In genomic region chr1:40393173-40393572, GRCh38 we compare ENCODE assay signal across 16 cellular contexts. TPM values are rescaled to one million over a fixed set of nuclear protein-coding genes. Genes with fewer than 3 reads are reported as not detected.
DNase-seq lines count a peak whose midpoint lies in the region; ATAC-seq, FAIRE-seq and TF ChIP-seq lines count a peak whose summit lies in the region.
"Had no signal": no experiment of that assay in that cellular context is flagged by ENCODE, and none has a peak within 500 bp of the region (broad histone marks: within the 10 kb centered on the region; RNA-seq: fewer than 3 reads in every experiment).

No MANE protein-coding gene starts in this region.

- H3K9me3 Mint-ChIP-seq in T-cell, result no peaks in the 10 kb centered on the region
- H3K9me3 Mint-ChIP-seq: neural crest cell had no signal

- intact Hi-C loops in left ventricle myocardium inferior (cut with micrococcal nuclease), result no loop called here
- intact Hi-C loops in right cardiac atrium (cut with DNase I), result no loop called here
- intact Hi-C loops in esophagus squamous epithelium (cut with DNase I), result no loop called here
- intact Hi-C loops in upper lobe of right lung (cut with DNase I), result no loop called here

- peak in 1 of 4 donors; percentile 66 for TF ChIP-seq POLR2A in esophagus squamous epithelium (IDR thresholded peaks at IDR 0.05)

- H3K9me3 ChIP-seq in left ventricle myocardium inferior (replicated peaks) (no peaks in the 10 kb centered on the region), right cardiac atrium (ENCODE audit: control insufficient read depth, low read length) (no peaks in the 10 kb centered on the region), esophagus squamous epithelium (no peaks in the 10 kb centered on the region), upper lobe of right lung (no peaks in the 10 kb centered on the region)
- H3K9me3 ChIP-seq: BE2C had no signal

- peaks cover 8% of the 10 kb centered on the region for H3K36me3 ChIP-seq in left ventricle myocardium inferior
- peaks cover 0 to 8% (median 0%) of the 10 kb centered on the region in 3 donors for H3K36me3 ChIP-seq in esophagus squamous epithelium
- no peaks in the 10 kb centered on the region for H3K36me3 ChIP-seq in upper lobe of right lung
- H3K36me3 ChIP-seq: BE2C had no signal

- DNase-seq in left ventricle myocardium inferior (no peak), right cardiac atrium (no peak), T-cell (peak in 2 of 34 experiments; percentile 52 to 60), esophagus squamous epithelium (lab: John Stamatoyannopoulos, UW) (no peak), upper lobe of right lung (no peak), urothelium cell line (ENCODE audit: low spot score) (no peak)
- DNase-seq: activated CD4-positive, CD25-positive, alpha-beta regulatory T cell treated with anti-CD3 and anti-CD28 coated beads, Interleukin-2, amount 50 U/mL, for 72 hours; BE2C; foreskin keratinocyte; SHP77; stimulated activated CD4-positive, alpha-beta T cell treated with anti-CD3 and anti-CD28 coated beads, Interleukin-12 subunit alpha, Interleukin-12 subunit beta, amount 100 ng/mL, for 4 hours had no signal

- ATAC-seq in right cardiac atrium (no peak), T-cell (replicated peaks in 1 of 4) (peak in 1 of 4 experiments; percentile 19), upper lobe of right lung (peak; percentile 68), HG03097 (IDR thresholded peaks at IDR 0.05; ENCODE audit: low FRiP score, unreplicated experiment) (no peak), GM18873 (IDR thresholded peaks at IDR 0.05; ENCODE audit: low FRiP score, unreplicated experiment) (no peak)
- ATAC-seq: foreskin keratinocyte had no signal

- TF ChIP-seq CTCF in left ventricle myocardium inferior (IDR thresholded peaks at IDR 0.05; ENCODE audit: borderline replicate concordance) (no peak), esophagus squamous epithelium (IDR thresholded peaks at IDR 0.05) (no peak), upper lobe of right lung (IDR thresholded peaks at IDR 0.05) (no peak)

- peaks cover 98 to 100% (median 98%) of the 10 kb centered on the region in 3 donors for H3K4me1 Mint-ChIP-seq in T-cell

- H3K27ac ChIP-seq in left ventricle myocardium inferior (replicated peaks) (peak overlapping the region; percentile 36), right cardiac atrium (ENCODE audit: low read length) (no peak overlapping the region), esophagus squamous epithelium (peak overlapping the region; percentile 9 to 91 (median 64)), upper lobe of right lung (peak overlapping the region; percentile 75)
- H3K27ac ChIP-seq: foreskin keratinocyte had no signal

- H3K4me3 ChIP-seq in left ventricle myocardium inferior (no peak overlapping the region), right cardiac atrium (ENCODE audit: low read length) (no peak overlapping the region), esophagus squamous epithelium (no peak overlapping the region), upper lobe of right lung (no peak overlapping the region)

- CTCF ChIA-PET in T-cell (lab: Charles Lee), result interaction anchor here in 1 of 2 donors (0.5 to 3.7 kb wide), 7 partner anchors 8 to 126 kb away, joined by 3 to 13 read pairs (median 4); partner anchors contain the start of gene SMAP2

- peak overlapping the region; percentile 22 to 93 (median 48) for H3K4me3 Mint-ChIP-seq in T-cell
- H3K4me3 Mint-ChIP-seq: neural crest cell had no signal

- peaks cover 26% of the 10 kb centered on the region for H3K36me3 Mint-ChIP-seq in T-cell

- H3K4me1 ChIP-seq in left ventricle myocardium inferior, result peaks cover 16% of the 10 kb centered on the region
- peaks cover 5% of the 10 kb centered on the region for H3K4me1 ChIP-seq in right cardiac atrium (ENCODE audit: control insufficient read depth, insufficient read depth, low read length)
- peaks cover 4 to 60% (median 38%) of the 10 kb centered on the region in 3 donors for H3K4me1 ChIP-seq in esophagus squamous epithelium
- H3K4me1 ChIP-seq in upper lobe of right lung, result peaks cover 56% of the 10 kb centered on the region
- H3K4me1 ChIP-seq: BE2C, foreskin keratinocyte had no signal

- H3K27ac Mint-ChIP-seq in T-cell, result peak overlapping the region; percentile 94 to 99

- H3K27me3 Mint-ChIP-seq in T-cell, result no peaks in the 10 kb centered on the region

- FAIRE-seq in urothelium cell line (lab: Jason Lieb, UNC), result no peak
- FAIRE-seq: G401.6, keratinocyte had no signal

- POLR2A ChIA-PET in T-cell (lab: Charles Lee), result interaction anchor here (0.6 to 4.2 kb wide), 14 partner anchors 8 to 1257 kb away, joined by 3 to 50 read pairs (median 6); partner anchors contain the start of gene SMAP2 (in 1 of the 2)

- H3K27me3 ChIP-seq in left ventricle myocardium inferior (ENCODE audit: low read depth), result no peaks in the 10 kb centered on the region
- no peaks in the 10 kb centered on the region for H3K27me3 ChIP-seq in right cardiac atrium (ENCODE audit: control insufficient read depth, insufficient read depth)
- no peaks in the 10 kb centered on the region for H3K27me3 ChIP-seq in esophagus squamous epithelium
- H3K27me3 ChIP-seq in upper lobe of right lung, result no peaks in the 10 kb centered on the region
- H3K27me3 ChIP-seq: BE2C, foreskin keratinocyte had no signal

- WGBS in right cardiac atrium, result 91% methylated on average over 3 of the region's 3 CpGs
- WGBS in esophagus squamous epithelium, 2 donors, result 71 to 78% methylated on average over 3 of the region's 3 CpGs

RNA-seq across cellular contexts. Expression of gene SMAP2, which starts 19.6 kb away (rescaled TPM):
- total RNA-seq in left ventricle myocardium inferior (15.0 TPM), right cardiac atrium (10 to 100 TPM; 10.9 to 23.1 (median 17.7) TPM), T-cell (100 to 1,000 TPM; 120 to 254 (median 123) TPM), esophagus squamous epithelium (10 to 100 TPM; 15.1 to 34.9 (median 23.8) TPM), upper lobe of right lung (55.3 TPM)
- polyA plus RNA-seq in right cardiac atrium, result 11.2 TPM

RNA-seq across cellular contexts. Expression of gene ZFP69B, which starts 57.1 kb away (rescaled TPM):
- total RNA-seq in left ventricle myocardium inferior (1.1 TPM), right cardiac atrium (1 to 10 TPM in 3 of 4 donors, under 1 TPM in 1; 0.63 to 1.2 (median 1.1) TPM), T-cell (10 to 100 TPM in 2 of 5 donors, 1 to 10 TPM in 3; 3.1 to 12.5 (median 7.5) TPM), esophagus squamous epithelium (1 to 10 TPM in 1 of 4 donors, under 1 TPM in 3; 0.57 to 1.6 (median 0.70) TPM), upper lobe of right lung (1.3 TPM)
- 0.29 TPM for polyA plus RNA-seq in right cardiac atrium
